Comparison of ENCODE assay signal across 7 cellular contexts in the genomic region with DNA sequence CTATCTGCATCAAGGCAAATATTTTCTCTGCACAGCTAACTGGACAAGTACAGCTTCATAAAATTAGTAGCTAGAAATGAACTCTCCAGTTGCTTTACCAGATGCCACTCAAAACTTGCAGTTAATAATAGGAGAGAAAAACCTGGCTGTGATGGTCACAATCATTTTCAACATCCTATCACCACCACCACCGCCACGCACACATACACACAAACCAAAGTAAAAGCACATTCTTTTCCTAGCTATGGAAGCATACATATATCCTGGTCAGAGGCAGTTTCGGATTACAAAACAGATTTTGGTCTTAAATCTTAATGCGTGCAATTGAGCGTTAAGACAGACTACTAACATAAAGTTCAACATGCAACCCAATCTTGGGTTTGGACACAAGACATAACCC. TPM values are rescaled to one million over a fixed set of nuclear protein-coding genes. Genes with fewer than 3 reads are reported as not detected.
A peak's percentile ranks its signal among the peaks of the same experiment; 100 is the strongest.
DNase-seq lines count a peak whose midpoint lies in the region; ATAC-seq and TF ChIP-seq lines count a peak whose summit lies in the region.

No MANE protein-coding gene starts in this region.

- DNase-seq in HL-60 (ENCODE audit: low read depth in 1 of 2, low spot score in 1 of 2) (no peak), HK-2 (ENCODE audit: unreplicated experiment) (no peak), HT-29 (ENCODE audit: low spot score) (no peak)
- DNase-seq in activated CD4-positive, alpha-beta memory T cell treated with anti-CD3 and anti-CD28 coated beads, Interleukin-2, amount 10 ng/mL, durations not matched to agents 7 days and 5 days = no peak
- no peak for DNase-seq in stimulated activated naive B cell treated with anti-CD40 and anti-IgM and Interleukin-4, amounts not matched to agents 10 μg/mL and 1 μg/mL and 100 μg/mL, for 72 hours

- no peak for ATAC-seq in stimulated activated naive B cell treated with anti-CD40 and anti-IgM and Interleukin-4, amounts not matched to agents 10 μg/mL and 1 μg/mL and 100 μg/mL, for 72 hours (replicated peaks)
- no peak for ATAC-seq in GM21447 (IDR thresholded peaks at IDR 0.05; ENCODE audit: unreplicated experiment)

- peaks cover 10% of the 10 kb centered on the region for H3K36me3 Mint-ChIP-seq in activated CD4-positive, alpha-beta memory T cell treated with anti-CD3 and anti-CD28 coated beads, Interleukin-2, amount 10 ng/mL, durations not matched to agents 7 days and 5 days (ENCODE audit: low read depth)
- peaks cover 5 to 16% of the 10 kb centered on the region in 2 donors for H3K36me3 Mint-ChIP-seq in stimulated activated naive B cell treated with anti-CD40 and anti-IgM and Interleukin-4, amounts not matched to agents 10 μg/mL and 1 μg/mL and 100 μg/mL, for 72 hours

- no peaks in the 10 kb centered on the region for H3K9me3 Mint-ChIP-seq in activated CD4-positive, alpha-beta memory T cell treated with anti-CD3 and anti-CD28 coated beads, Interleukin-2, amount 10 ng/mL, durations not matched to agents 7 days and 5 days
- peaks cover 1 to 4% of the 10 kb centered on the region in 2 donors for H3K9me3 Mint-ChIP-seq in stimulated activated naive B cell treated with anti-CD40 and anti-IgM and Interleukin-4, amounts not matched to agents 10 μg/mL and 1 μg/mL and 100 μg/mL, for 72 hours

- peak overlapping the region; percentile 89 for H3K27ac ChIP-seq in HL-60 (replicated peaks)
- H3K27ac ChIP-seq in iPS-18a (ENCODE audit: low read length) = no peak overlapping the region

- peak overlapping the region; percentile 73 for H3K27ac Mint-ChIP-seq in activated CD4-positive, alpha-beta memory T cell treated with anti-CD3 and anti-CD28 coated beads, Interleukin-2, amount 10 ng/mL, durations not matched to agents 7 days and 5 days
- H3K27ac Mint-ChIP-seq in stimulated activated naive B cell treated with anti-CD40 and anti-IgM and Interleukin-4, amounts not matched to agents 10 μg/mL and 1 μg/mL and 100 μg/mL, for 72 hours = peak overlapping the region; percentile 95

- H3K9ac ChIP-seq in iPS-18a (ENCODE audit: low read length) = peak overlapping the region; percentile 84

- peak overlapping the region; percentile 87 for H3K4me3 Mint-ChIP-seq in activated CD4-positive, alpha-beta memory T cell treated with anti-CD3 and anti-CD28 coated beads, Interleukin-2, amount 10 ng/mL, durations not matched to agents 7 days and 5 days
- peak overlapping the region; percentile 94 to 98 for H3K4me3 Mint-ChIP-seq in stimulated activated naive B cell treated with anti-CD40 and anti-IgM and Interleukin-4, amounts not matched to agents 10 μg/mL and 1 μg/mL and 100 μg/mL, for 72 hours

- H3K4me1 ChIP-seq in iPS-18a (ENCODE audit: control insufficient read depth, low read depth, low read length) = peaks cover 8% of the 10 kb centered on the region

- H3K4me1 Mint-ChIP-seq in activated CD4-positive, alpha-beta memory T cell treated with anti-CD3 and anti-CD28 coated beads, Interleukin-2, amount 10 ng/mL, durations not matched to agents 7 days and 5 days = peaks cover 25% of the 10 kb centered on the region
- H3K4me1 Mint-ChIP-seq in stimulated activated naive B cell treated with anti-CD40 and anti-IgM and Interleukin-4, amounts not matched to agents 10 μg/mL and 1 μg/mL and 100 μg/mL, for 72 hours = peaks cover 32 to 58% of the 10 kb centered on the region in 2 donors

- TF ChIP-seq CTCF in HL-60 (IDR thresholded peaks at IDR 0.05; ENCODE audit: insufficient read depth, low read length) = no peak

- no peaks in the 10 kb centered on the region for H3K27me3 ChIP-seq in HL-60 (ENCODE audit: insufficient read depth, poor library complexity, severe bottlenecking)
- peaks cover 5% of the 10 kb centered on the region for H3K27me3 ChIP-seq in iPS-18a (ENCODE audit: control insufficient read depth, insufficient read depth, low read length)

- H3K27me3 Mint-ChIP-seq in activated CD4-positive, alpha-beta memory T cell treated with anti-CD3 and anti-CD28 coated beads, Interleukin-2, amount 10 ng/mL, durations not matched to agents 7 days and 5 days = peaks cover 6% of the 10 kb centered on the region
- peaks cover 4 to 5% of the 10 kb centered on the region in 2 donors for H3K27me3 Mint-ChIP-seq in stimulated activated naive B cell treated with anti-CD40 and anti-IgM and Interleukin-4, amounts not matched to agents 10 μg/mL and 1 μg/mL and 100 μg/mL, for 72 hours

- POLR2A ChIA-PET in activated CD4-positive, alpha-beta memory T cell treated with anti-CD3 and anti-CD28 coated beads, Interleukin-2, amount 10 ng/mL, durations not matched to agents 7 days and 5 days (lab: Charles Lee) = interaction anchor here (2.5 kb wide), 1 partner anchor 21 kb away, joined by 17 read pairs; no protein-coding TSS in a partner anchor

- CTCF ChIA-PET in activated CD4-positive, alpha-beta memory T cell treated with anti-CD3 and anti-CD28 coated beads, Interleukin-2, amount 10 ng/mL, durations not matched to agents 7 days and 5 days (lab: Charles Lee) = interaction anchor here (0.7 to 2.3 kb wide), 2 partner anchors 185 to 1061 kb away, joined by 3 to 10 read pairs; no protein-coding TSS in a partner anchor

- peak overlapping the region; percentile 98 for H3K4me3 ChIP-seq in HL-60 (replicated peaks; ENCODE audit: insufficient read depth, low read length)
- peak overlapping the region; percentile 80 for H3K4me3 ChIP-seq in iPS-18a (ENCODE audit: low read length)

- no peaks in the 10 kb centered on the region for H3K9me3 ChIP-seq in iPS-18a (ENCODE audit: control insufficient read depth, low read depth, low read length)

- H3K36me3 ChIP-seq in iPS-18a (ENCODE audit: control insufficient read depth, low read depth, low read length) = no peaks in the 10 kb centered on the region

RNA-seq across cellular contexts. Expression of a gene that starts 1.4 kb away (rescaled TPM):
- 10 to 100 TPM; 25.8 to 27.9 TPM for total RNA-seq in activated CD4-positive, alpha-beta memory T cell treated with anti-CD3 and anti-CD28 coated beads, Interleukin-2, amount 10 ng/mL, durations not matched to agents 7 days and 5 days
- total RNA-seq in HT-29 (2014; rRNA removed; shearing (Covaris generic)) = 34.2 and 36.5 TPM in 2 replicates
